22 cellular contexts compared by ENCODE assay signal in the genomic region with DNA sequence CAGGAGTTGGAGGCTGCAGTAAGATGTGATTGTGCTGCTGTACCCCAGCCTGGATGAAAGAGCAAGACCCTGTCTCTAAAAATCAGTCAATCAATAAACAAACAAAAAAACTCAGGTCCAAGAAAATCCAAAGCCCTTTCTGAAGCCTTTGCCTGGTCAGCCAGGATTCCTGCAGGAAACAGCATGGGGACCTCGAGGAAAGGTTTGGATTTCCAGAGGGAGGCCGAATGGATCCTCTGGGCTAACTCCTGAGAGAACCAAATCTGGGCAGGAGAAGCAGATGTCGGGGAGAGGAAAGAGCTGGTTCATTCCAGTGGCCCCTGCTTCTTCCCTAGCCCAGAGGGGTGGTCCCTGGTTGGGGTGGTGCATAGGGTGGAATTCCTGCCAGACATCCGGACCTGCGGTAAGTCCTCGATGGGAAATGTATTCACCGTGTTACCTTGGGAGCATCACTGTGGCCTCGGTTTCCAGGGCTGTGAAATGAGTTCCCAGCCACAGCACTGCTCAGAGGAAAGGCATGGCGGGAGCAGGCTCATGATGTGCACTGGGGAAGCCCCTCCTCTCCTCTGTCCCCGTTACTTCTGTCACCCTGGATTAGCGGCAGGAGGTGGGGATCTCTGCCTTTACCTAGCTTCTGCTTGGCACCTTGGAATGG.
"Had no signal": no experiment of that assay in that cellular context is flagged by ENCODE, and none has a peak within 500 bp of the region (broad histone marks: within the 10 kb centered on the region; RNA-seq: fewer than 3 reads in every experiment).

No MANE protein-coding gene starts in this region.

- H3K4me3 Mint-ChIP-seq: central memory CD8-positive, alpha-beta T cell; effector memory CD8-positive, alpha-beta T cell; naive thymus-derived CD4-positive, alpha-beta T cell; nephron; stimulated activated effector memory CD8-positive, alpha-beta T cell treated with anti-CD3 and anti-CD28 coated beads, Interleukin-12 subunit alpha, Interleukin-12 subunit beta, amount 100 ng/mL, for 72 hours had no signal

- ATAC-seq: effector memory CD8-positive, alpha-beta T cell; left lobe of liver; naive thymus-derived CD4-positive, alpha-beta T cell; pancreas; right lobe of liver; stimulated activated effector memory CD8-positive, alpha-beta T cell treated with anti-CD3 and anti-CD28 coated beads, Interleukin-12 subunit alpha, Interleukin-12 subunit beta, amount 100 ng/mL, for 72 hours had no signal

- H3K27me3 ChIP-seq: pancreas, right lobe of liver, thyroid gland had no signal

- H3K9me3 ChIP-seq: pancreas, right lobe of liver, stomach, thyroid gland had no signal

- H3K27ac ChIP-seq: coronary artery, pancreas, right lobe of liver, stomach, thyroid gland had no signal

- H3K36me3 ChIP-seq: pancreas, right lobe of liver, stomach, thyroid gland had no signal

- H3K4me1 Mint-ChIP-seq: central memory CD8-positive, alpha-beta T cell; naive thymus-derived CD4-positive, alpha-beta T cell; nephron; stimulated activated effector memory CD8-positive, alpha-beta T cell treated with anti-CD3 and anti-CD28 coated beads, Interleukin-12 subunit alpha, Interleukin-12 subunit beta, amount 100 ng/mL, for 72 hours had no signal

- H3K27ac Mint-ChIP-seq: effector memory CD8-positive, alpha-beta T cell; naive thymus-derived CD4-positive, alpha-beta T cell; nephron; stimulated activated effector memory CD8-positive, alpha-beta T cell treated with anti-CD3 and anti-CD28 coated beads, Interleukin-12 subunit alpha, Interleukin-12 subunit beta, amount 100 ng/mL, for 72 hours had no signal

- H3K36me3 Mint-ChIP-seq: naive thymus-derived CD4-positive, alpha-beta T cell; stimulated activated effector memory CD8-positive, alpha-beta T cell treated with anti-CD3 and anti-CD28 coated beads, Interleukin-12 subunit alpha, Interleukin-12 subunit beta, amount 100 ng/mL, for 72 hours had no signal

- H3K4me3 ChIP-seq: coronary artery, pancreas, right lobe of liver, stomach, thyroid gland had no signal

- DNase-seq: dermis blood vessel endothelial cell; effector memory CD8-positive, alpha-beta T cell; erythroblast; hypothalamus; mesenchymal stem cell; midbrain; naive thymus-derived CD4-positive, alpha-beta T cell; occipital lobe; pancreas; retina; right lobe of liver; stimulated activated CD4-positive, alpha-beta T cell treated with anti-CD3 and anti-CD28 coated beads, Interleukin-2, amount 100 ng/mL, for 24 hours; stimulated activated CD4-positive, alpha-beta T cell treated with anti-CD3 and anti-CD28 coated beads, Interleukin-4, amount 100 ng/mL, for 24 hours; stimulated activated naive CD4-positive, alpha-beta T cell treated with Interleukin-2 at 50 U/mL for 16 hours; stomach; thyroid gland; trophoblast cell had no signal

- H3K4me1 ChIP-seq: pancreas, right lobe of liver, stomach, thyroid gland had no signal

- H3K9me3 Mint-ChIP-seq: central memory CD8-positive, alpha-beta T cell; effector memory CD8-positive, alpha-beta T cell; naive thymus-derived CD4-positive, alpha-beta T cell; stimulated activated effector memory CD8-positive, alpha-beta T cell treated with anti-CD3 and anti-CD28 coated beads, Interleukin-12 subunit alpha, Interleukin-12 subunit beta, amount 100 ng/mL, for 72 hours had no signal
